In genomic region chr15:90648137-90649070, GRCh38 we compare ENCODE assay signal across 8 cellular contexts.
DNase-seq lines count a peak whose midpoint lies in the region; ATAC-seq and TF ChIP-seq lines count a peak whose summit lies in the region.

No MANE protein-coding gene starts in this region.

- H3K9me3 ChIP-seq in mucosa of rectum (ENCODE audit: control insufficient read depth in 2 of 2, low read length in 2 of 2): no peaks in the 10 kb centered on the region

- no peaks in the 10 kb centered on the region for H3K9me3 Mint-ChIP-seq in stimulated activated naive CD8-positive, alpha-beta T cell treated with anti-CD3 and anti-CD28 coated beads, Interleukin-15, amount 100 ng/mL, for 72 hours

- H3K27ac ChIP-seq in ACC112 (ENCODE audit: low read depth, low read length) (peak overlapping the region; percentile 81), mucosa of rectum (ENCODE audit: low read depth in 2 of 2, low read length in 2 of 2) (peak overlapping the region; percentile 37 to 40)

- DNase-seq in GM13977 (ENCODE audit: low spot score) (peak; percentile 78), NOMO-1 treated with DMSO at 0.1 percent for 48 hours (lab: John Stamatoyannopoulos, UW; ENCODE audit: unreplicated experiment) (peak; percentile 92), epithelial cell of esophagus (ENCODE audit: low read depth) (peak; percentile 65)
- peak; percentile 23 for DNase-seq in activated CD8-positive, alpha-beta memory T cell treated with anti-CD3 and anti-CD28 coated beads, Interleukin-2, amount 50 U/mL, for 1 hour (ENCODE audit: extremely low read depth)
- peak; percentile 67 to 83 for DNase-seq in stimulated activated naive CD8-positive, alpha-beta T cell treated with anti-CD3 and anti-CD28 coated beads, Interleukin-15, amount 100 ng/mL, for 72 hours

- H3K4me1 Mint-ChIP-seq in stimulated activated naive CD8-positive, alpha-beta T cell treated with anti-CD3 and anti-CD28 coated beads, Interleukin-15, amount 100 ng/mL, for 72 hours: peaks cover 39% of the 10 kb centered on the region

- peak overlapping the region; percentile 59 to 74 for H3K4me3 Mint-ChIP-seq in stimulated activated naive CD8-positive, alpha-beta T cell treated with anti-CD3 and anti-CD28 coated beads, Interleukin-15, amount 100 ng/mL, for 72 hours

- H3K27me3 Mint-ChIP-seq in stimulated activated naive CD8-positive, alpha-beta T cell treated with anti-CD3 and anti-CD28 coated beads, Interleukin-15, amount 100 ng/mL, for 72 hours: no peaks in the 10 kb centered on the region

- H3K36me3 ChIP-seq in ACC112 (ENCODE audit: insufficient read depth, low read length) (no peaks in the 10 kb centered on the region), mucosa of rectum (ENCODE audit: control insufficient read depth in 2 of 2, insufficient read depth in 2 of 2, low read length in 2 of 2) (peaks cover under 1 to 5% of the 10 kb centered on the region in 2 donors)

- H3K4me3 ChIP-seq in ACC112 (ENCODE audit: low read depth, low read length): 0 out of 2 replicates have a peak overlapping the region, but pooled peaks have one; percentile 13
- H3K4me3 ChIP-seq in epithelial cell of esophagus (ENCODE audit: low read length): no peak overlapping the region
- H3K4me3 ChIP-seq in mucosa of rectum (ENCODE audit: low read length in 2 of 2): peak overlapping the region in 1 of 2 donors; percentile 11

- ATAC-seq in HG03432 (IDR thresholded peaks at IDR 0.05; ENCODE audit: unreplicated experiment): peak; percentile 74
- peak; percentile 88 for ATAC-seq in stimulated activated naive CD8-positive, alpha-beta T cell treated with anti-CD3 and anti-CD28 coated beads, Interleukin-15, amount 100 ng/mL, for 72 hours

- no peak overlapping the region for H3K9ac ChIP-seq in mucosa of rectum (ENCODE audit: low read depth in 1 of 2, low read length in 2 of 2)

- H3K4me1 ChIP-seq in ACC112 (ENCODE audit: control insufficient read depth, insufficient read depth, low read length, unreplicated experiment) (peaks cover 20% of the 10 kb centered on the region), mucosa of rectum (ENCODE audit: control insufficient read depth in 2 of 2, insufficient read depth in 2 of 2, low read length in 2 of 2) (peaks cover 0 to 5% of the 10 kb centered on the region in 2 donors)

- H3K79me2 ChIP-seq in ACC112 (ENCODE audit: control insufficient read depth, insufficient read depth, low read length, unreplicated experiment): no peaks in the 10 kb centered on the region

- in situ Hi-C loops in GM13977 (cut with MboI; ENCODE audit: low pct_unique_long_range_greater_than_20kb, low sequenced_read_pairs, unreplicated experiment): no loop called here

- no peaks in the 10 kb centered on the region for H3K27me3 ChIP-seq in ACC112 (ENCODE audit: insufficient read depth, low read length)
- no peaks in the 10 kb centered on the region for H3K27me3 ChIP-seq in mucosa of rectum (ENCODE audit: control insufficient read depth in 2 of 2, insufficient read depth in 2 of 2, low read length in 2 of 2)

- peak overlapping the region; percentile 86 for H2AFZ ChIP-seq in ACC112 (ENCODE audit: low read length, unreplicated experiment)

- peak overlapping the region; percentile 97 to 98 for H3K27ac Mint-ChIP-seq in stimulated activated naive CD8-positive, alpha-beta T cell treated with anti-CD3 and anti-CD28 coated beads, Interleukin-15, amount 100 ng/mL, for 72 hours

- peak; percentile 86 for TF ChIP-seq CTCF in GM13977 (IDR thresholded peaks at IDR 0.05; ENCODE audit: extremely low read depth, insufficient read depth, missing control alignments)
- peak; percentile 87 for TF ChIP-seq CTCF in epithelial cell of esophagus (IDR thresholded peaks at IDR 0.05; ENCODE audit: insufficient read depth, low read depth, low read length, missing control alignments)

Comparison
In these comparisons a context has a peak if more than half of its experiments do, and no peak if none do; other contexts are left out.
1. DNase-seq: peak in every context shown above with its lines; median percentile 92 in NOMO-1 treated with DMSO at 0.1 percent for 48 hours; 78 in GM13977; 75 in stimulated activated naive CD8-positive, alpha-beta T cell treated with anti-CD3 and anti-CD28 coated beads, Interleukin-15, amount 100 ng/mL, for 72 hours; 65 in epithelial cell of esophagus; 23 in activated CD8-positive, alpha-beta memory T cell treated with anti-CD3 and anti-CD28 coated beads, Interleukin-2, amount 50 U/mL, for 1 hour.